In genomic region chr4:57110635-57111546, GRCh38 we compare ENCODE assay signal across 8 cellular contexts. TPM values are rescaled to one million over a fixed set of nuclear protein-coding genes. Genes with fewer than 3 reads are reported as not detected.
DNase-seq lines count a peak whose midpoint lies in the region; ATAC-seq, FAIRE-seq and TF ChIP-seq lines count a peak whose summit lies in the region.

No MANE protein-coding gene starts in this region.

- TF ChIP-seq EP300 in gastroesophageal sphincter (IDR thresholded peaks at IDR 0.05), result no peak

- H3K4me3 Mint-ChIP-seq in CD14-positive monocyte (peak overlapping the region; percentile 96 to 97), nephron progenitor cell (peak overlapping the region; percentile 92)
- peak overlapping the region; percentile 79 for H3K4me3 Mint-ChIP-seq in activated T-helper 2 cell treated with anti-CD3 and anti-CD28 coated beads, Interferon-gamma antibody, Interleukin-2, Interleukin-4, amounts not matched to agents 10 μg/mL and 5 μg/mL and 100 μg/mL, durations not matched to agents 14 hours and 24 hours and 36 hours (ENCODE audit: low read depth)

- H3K4me1 Mint-ChIP-seq in CD14-positive monocyte (peaks cover 48% of the 10 kb centered on the region), nephron progenitor cell (peaks cover 18% of the 10 kb centered on the region)
- H3K4me1 Mint-ChIP-seq in activated T-helper 2 cell treated with anti-CD3 and anti-CD28 coated beads, Interferon-gamma antibody, Interleukin-2, Interleukin-4, amounts not matched to agents 10 μg/mL and 5 μg/mL and 100 μg/mL, durations not matched to agents 14 hours and 24 hours and 36 hours (ENCODE audit: low read depth), result peaks cover 10% of the 10 kb centered on the region

- H3K36me3 Mint-ChIP-seq in CD14-positive monocyte, result peaks cover 0 to 3% of the 10 kb centered on the region in 2 donors
- H3K36me3 Mint-ChIP-seq in activated T-helper 2 cell treated with anti-CD3 and anti-CD28 coated beads, Interferon-gamma antibody, Interleukin-2, Interleukin-4, amounts not matched to agents 10 μg/mL and 5 μg/mL and 100 μg/mL, durations not matched to agents 14 hours and 24 hours and 36 hours (ENCODE audit: low read depth), result no peaks in the 10 kb centered on the region
- no peaks in the 10 kb centered on the region for H3K36me3 Mint-ChIP-seq in nephron progenitor cell (ENCODE audit: low read depth)

- intact Hi-C loops in CD14-positive monocyte (cut with micrococcal nuclease), result no loop called here
- intact Hi-C loops in activated T-helper 2 cell treated with anti-CD3 and anti-CD28 coated beads, Interferon-gamma antibody, Interleukin-2, Interleukin-4, amounts not matched to agents 10 μg/mL and 5 μg/mL and 100 μg/mL, durations not matched to agents 14 hours and 24 hours and 36 hours (cut with micrococcal nuclease), result loop anchor here (2.0 kb wide), 1 partner anchor 52 kb away; no protein-coding TSS in a partner anchor

- FAIRE-seq in GM19239 (lab: Jason Lieb, UNC), result no peak

- H3K4me1 ChIP-seq in gastroesophageal sphincter, result peaks cover 0 to 40% (median 0%) of the 10 kb centered on the region in 3 donors

- ATAC-seq in gastroesophageal sphincter, result peak; percentile 29

- no peaks in the 10 kb centered on the region for H3K9me3 ChIP-seq in gastroesophageal sphincter

- no peaks in the 10 kb centered on the region for H3K36me3 ChIP-seq in gastroesophageal sphincter

- WGBS in gastroesophageal sphincter (ENCODE audit: low coverage in 1 of 2), 2 donors, result 2 to 3% methylated on average over 9 to 16 of the region's 25 CpGs

- no peaks in the 10 kb centered on the region for H3K27me3 ChIP-seq in gastroesophageal sphincter

- TF ChIP-seq CTCF in CD14-positive monocyte (IDR thresholded peaks at IDR 0.05) (no peak), gastroesophageal sphincter (IDR thresholded peaks at IDR 0.05) (no peak), nephron progenitor cell (IDR thresholded peaks at IDR 0.05) (no peak)

- H3K27ac ChIP-seq in gastroesophageal sphincter, result peak overlapping the region; percentile 93 to 99 (median 98)

- H3K9me3 Mint-ChIP-seq in CD14-positive monocyte (peaks cover 0 to 1% (median 0%) of the 10 kb centered on the region in 7 donors), nephron progenitor cell (no peaks in the 10 kb centered on the region)
- no peaks in the 10 kb centered on the region for H3K9me3 Mint-ChIP-seq in activated T-helper 2 cell treated with anti-CD3 and anti-CD28 coated beads, Interferon-gamma antibody, Interleukin-2, Interleukin-4, amounts not matched to agents 10 μg/mL and 5 μg/mL and 100 μg/mL, durations not matched to agents 14 hours and 24 hours and 36 hours

- peak overlapping the region; percentile 95 to 98 (median 98) for H3K27ac Mint-ChIP-seq in CD14-positive monocyte
- H3K27ac Mint-ChIP-seq in activated T-helper 2 cell treated with anti-CD3 and anti-CD28 coated beads, Interferon-gamma antibody, Interleukin-2, Interleukin-4, amounts not matched to agents 10 μg/mL and 5 μg/mL and 100 μg/mL, durations not matched to agents 14 hours and 24 hours and 36 hours, result no peak overlapping the region
- no peak overlapping the region for H3K27ac Mint-ChIP-seq in nephron progenitor cell

- H3K27me3 Mint-ChIP-seq in CD14-positive monocyte (ENCODE audit: low read depth in 3 of 3), result peaks cover 0 to 1% (median 0%) of the 10 kb centered on the region in 3 donors
- peaks cover 66% of the 10 kb centered on the region for H3K27me3 Mint-ChIP-seq in activated T-helper 2 cell treated with anti-CD3 and anti-CD28 coated beads, Interferon-gamma antibody, Interleukin-2, Interleukin-4, amounts not matched to agents 10 μg/mL and 5 μg/mL and 100 μg/mL, durations not matched to agents 14 hours and 24 hours and 36 hours (ENCODE audit: low read depth)
- peaks cover 70% of the 10 kb centered on the region for H3K27me3 Mint-ChIP-seq in nephron progenitor cell (ENCODE audit: low read depth, poor library complexity)

- no peak for TF ChIP-seq POLR2A in gastroesophageal sphincter (IDR thresholded peaks at IDR 0.05)

- H3K4me3 ChIP-seq in gastroesophageal sphincter, result peak overlapping the region; percentile 76 to 96

- peak; percentile 55 for DNase-seq in CD14-positive monocyte (ENCODE audit: low spot score)
- peak; percentile 36 for DNase-seq in GM19239 (ENCODE audit: insufficient read length, low spot score)
- peak; percentile 100 for DNase-seq in Kasumi-1 (lab: John Stamatoyannopoulos, UW)
- DNase-seq in activated T-helper 2 cell treated with anti-CD3 and anti-CD28 coated beads, Interferon-gamma antibody, Interleukin-2, Interleukin-4, amounts not matched to agents 10 μg/mL and 5 μg/mL and 100 μg/mL, durations not matched to agents 14 hours and 24 hours and 36 hours (ENCODE audit: low spot score), result no peak
- DNase-seq in nephron progenitor cell, result peak; percentile 24
- DNase-seq in cerebellum (ENCODE audit: low spot score), result no peak
- DNase-seq in HT-29 (ENCODE audit: low spot score), result no peak

RNA-seq across cellular contexts. Expression of gene IGFBP7, which starts 0.7 kb away (rescaled TPM):
- 10 to 100 TPM; 46.9 to 53.1 TPM for polyA plus RNA-seq in CD14-positive monocyte
- not detected in 2 replicates for total RNA-seq in activated T-helper 2 cell treated with anti-CD3 and anti-CD28 coated beads, Interferon-gamma antibody, Interleukin-2, Interleukin-4, amounts not matched to agents 10 μg/mL and 5 μg/mL and 100 μg/mL, durations not matched to agents 14 hours and 24 hours and 36 hours
- total RNA-seq in gastroesophageal sphincter, result 100 to 1,000 TPM; 478 to 876 (median 798) TPM
- 26.9 TPM for total RNA-seq in cerebellum
- total RNA-seq in HT-29 (2014; rRNA removed; shearing (Covaris generic)), result not detected in 2 replicates

Comparison
In these comparisons a context has a peak if more than half of its experiments do, and no peak if none do; other contexts are left out.
1. DNase-seq: peak in CD14-positive monocyte (single experiment), GM19239 (single experiment), Kasumi-1 (2 of 2) and nephron progenitor cell (single experiment); none in activated T-helper 2 cell treated with anti-CD3 and anti-CD28 coated beads, Interferon-gamma antibody, Interleukin-2, Interleukin-4, amounts not matched to agents 10 μg/mL and 5 μg/mL and 100 μg/mL, durations not matched to agents 14 hours and 24 hours and 36 hours (single experiment), cerebellum (single experiment) and HT-29 (single experiment).
2. H3K27ac Mint-ChIP-seq: peak in CD14-positive monocyte (7 of 7); none in activated T-helper 2 cell treated with anti-CD3 and anti-CD28 coated beads, Interferon-gamma antibody, Interleukin-2, Interleukin-4, amounts not matched to agents 10 μg/mL and 5 μg/mL and 100 μg/mL, durations not matched to agents 14 hours and 24 hours and 36 hours (single experiment) and nephron progenitor cell (single experiment).
3. RNA of gene IGFBP7, which starts 0.7 kb away (total RNA-seq): 478 to 876 TPM in gastroesophageal sphincter and 26.9 TPM in cerebellum (single experiment); not detected in activated T-helper 2 cell treated with anti-CD3 and anti-CD28 coated beads, Interferon-gamma antibody, Interleukin-2, Interleukin-4, amounts not matched to agents 10 μg/mL and 5 μg/mL and 100 μg/mL, durations not matched to agents 14 hours and 24 hours and 36 hours and not detected in HT-29; every median in the first group is over 10 times any median in the second.
4. Peak in every context shown above with its lines, with median percentiles within 50 percentile points of each other: H3K4me3 Mint-ChIP-seq.